ENCODE assay signal across 1 cellular context in the genomic region with DNA sequence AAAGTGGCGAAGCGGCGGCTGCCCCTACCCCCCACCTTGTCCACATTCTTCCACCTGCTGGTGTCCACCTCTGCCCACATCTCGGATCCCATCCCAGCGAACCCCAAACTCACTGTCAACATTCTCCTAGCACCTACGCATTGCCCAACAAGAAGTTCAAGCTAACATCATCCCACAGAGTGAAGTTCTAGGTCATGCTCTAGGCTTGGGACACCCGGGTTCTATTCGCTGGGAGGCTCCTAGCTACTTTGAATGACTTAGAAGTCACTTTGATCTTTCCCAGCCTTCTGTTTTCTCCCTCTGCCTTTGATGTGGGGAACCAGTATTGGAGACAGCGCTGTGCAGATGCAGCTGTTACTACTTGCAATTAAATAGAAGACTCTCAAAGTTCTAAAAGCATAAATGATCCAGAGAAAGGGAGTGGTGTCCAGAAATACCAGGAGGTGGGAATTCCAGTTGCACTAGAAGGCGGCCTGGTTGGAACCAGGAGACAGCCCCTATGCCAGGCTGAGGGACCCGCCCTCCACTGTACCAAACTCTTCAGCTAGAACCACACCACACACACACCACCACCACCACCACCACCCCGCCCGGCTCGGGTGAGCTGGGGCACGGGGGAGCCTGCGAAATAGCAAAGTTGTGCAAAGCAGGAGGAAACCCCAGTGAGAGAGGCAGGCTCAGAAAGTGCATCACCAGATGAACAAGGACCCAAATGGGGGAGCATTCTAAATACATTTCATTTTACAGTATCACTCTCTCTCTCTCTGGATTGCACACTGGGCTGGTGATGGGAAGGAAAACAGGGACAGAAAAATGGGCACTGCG.
TF ChIP-seq lines count a peak whose summit lies in the region.

No MANE protein-coding gene starts in this region.

TF ChIP-seq in WTC11, 78 proteins besides CTCF, POLR2A, EP300 and RAD21:
- TF ChIP-seq HMGA2 (CRISPR knock-in tag; IDR thresholded peaks at IDR 0.05): no peak
- TF ChIP-seq IRF2 (CRISPR knock-in tag; IDR thresholded peaks at IDR 0.05; ENCODE audit: borderline replicate concordance, low read depth): no peak
